ENCODE assay signal across 8 cellular contexts in genomic region chr14:24429395-24430142, GRCh38. TPM values are rescaled to one million over a fixed set of nuclear protein-coding genes. Genes with fewer than 3 reads are reported as not detected.
DNase-seq lines count a peak whose midpoint lies in the region; ATAC-seq and TF ChIP-seq lines count a peak whose summit lies in the region.

TSS of gene CBLN3 (minus strand) at chr14:24429668. CDS start at chr14:24429054, 614 bp downstream.
TSS of gene KHNYN (plus strand) at chr14:24429954. CDS start at chr14:24430731, 777 bp downstream.

- H3K4me3 ChIP-seq in OCI-LY3 (ENCODE audit: low read length) (peak within 1 kb of the TSS; percentile 98), epithelial cell of proximal tubule (ENCODE audit: low read depth, low read length) (peak within 1 kb of the TSS; percentile 83), mucosa of stomach (ENCODE audit: low read length) (peak within 1 kb of the TSS; percentile 79)

- H3K9ac ChIP-seq in OCI-LY3 (ENCODE audit: low read length) (peak within 1 kb of the TSS; percentile 99), mucosa of stomach (ENCODE audit: low read length) (peak within 1 kb of the TSS; percentile 96)

- peaks cover 15% of the 10 kb centered on the region for H3K4me1 ChIP-seq in OCI-LY3 (ENCODE audit: low read length)
- peaks cover 60% of the 10 kb centered on the region for H3K4me1 ChIP-seq in mucosa of stomach (ENCODE audit: control insufficient read depth, insufficient read depth, low read length)

- in situ Hi-C loops in Caki2 (cut with HindIII; ENCODE audit: low pct_unique_long_range_greater_than_20kb, low sequenced_read_pairs): loop anchor here (10.0 kb wide), 1 partner anchor 95 kb away; the partner anchor contains the start of genes ADCY4 and RIPK3

- H3K36me3 ChIP-seq in OCI-LY3 (replicated peaks; ENCODE audit: low read depth, low read length): peaks cover 28% of the 10 kb centered on the region
- peaks cover 25% of the 10 kb centered on the region for H3K36me3 ChIP-seq in mucosa of stomach (ENCODE audit: control insufficient read depth, insufficient read depth, low read length)

- peak within 1 kb of the TSS; percentile 88 for H3K27ac ChIP-seq in OCI-LY3 (ENCODE audit: low read length)

- peak within 1 kb of the TSS; percentile 83 for H2AFZ ChIP-seq in OCI-LY3 (ENCODE audit: low read depth, low read length)

- peak within 1 kb of the TSS; percentile 95 for H3K4me2 ChIP-seq in OCI-LY3 (ENCODE audit: low read length)

- TF ChIP-seq CTCF in OCI-LY3 (IDR thresholded peaks at IDR 0.05; ENCODE audit: low read depth, low read length) (no peak), epithelial cell of proximal tubule (conservative IDR thresholded peaks at IDR 0.05; ENCODE audit: low read depth, low read length) (no peak)

- H4K20me1 ChIP-seq in OCI-LY3 (ENCODE audit: insufficient read depth, low read length): 0 out of 2 replicates have a peak, but pooled peaks cover 5% of the 10 kb centered on the region

- DNase-seq in Caki2 (ENCODE audit: low read depth) (peak; percentile 82), HPDE6-E6E7 (ENCODE audit: extremely low spot score) (peak; percentile 91), activated T-cell treated with anti-CD3 and anti-CD28 coated beads for 24 hours (ENCODE audit: low read depth) (peak; percentile 85), epithelial cell of proximal tubule (ENCODE audit: low read depth) (no peak)
- DNase-seq in stimulated activated CD8-positive, alpha-beta memory T cell treated with anti-CD3 and anti-CD28 coated beads, Interleukin-4, amount 100 ng/mL, for 4 hours (ENCODE audit: low read depth in 2 of 2, low spot score in 1 of 2): peak; percentile 56 to 72

- H3K27me3 ChIP-seq in OCI-LY3 (ENCODE audit: low read depth, low read length) (no peaks in the 10 kb centered on the region), mucosa of stomach (ENCODE audit: control insufficient read depth, insufficient read depth, low read length) (no peaks in the 10 kb centered on the region)

- peaks cover 18% of the 10 kb centered on the region for H3K79me2 ChIP-seq in OCI-LY3 (ENCODE audit: low read length)

- ATAC-seq in GM19468 (IDR thresholded peaks at IDR 0.05; ENCODE audit: extremely low read depth, unreplicated experiment): peak; percentile 84

- no peaks in the 10 kb centered on the region for H3K9me3 ChIP-seq in OCI-LY3 (ENCODE audit: insufficient read depth, low read length)
- no peaks in the 10 kb centered on the region for H3K9me3 ChIP-seq in mucosa of stomach (ENCODE audit: control insufficient read depth, low read length)

RNA-seq across cellular contexts. Expression of gene CBLN3, which starts in this region (rescaled TPM):
- total RNA-seq in Caki2 (2014; rRNA removed; shearing (Covaris generic); ENCODE audit: low replicate concordance): 0.81 and 2.2 TPM in 2 replicates
- total RNA-seq in epithelial cell of proximal tubule: 0.43 and 1.3 TPM in 2 replicates

RNA-seq across cellular contexts. Expression of gene KHNYN, which starts in this region (rescaled TPM):
- 25.4 and 31.1 TPM in 2 replicates for total RNA-seq in Caki2 (2014; rRNA removed; shearing (Covaris generic); ENCODE audit: low replicate concordance)
- 38.3 and 41.6 TPM in 2 replicates for total RNA-seq in epithelial cell of proximal tubule
